Comparison of ENCODE assay signal across 21 cellular contexts in the genomic region with DNA sequence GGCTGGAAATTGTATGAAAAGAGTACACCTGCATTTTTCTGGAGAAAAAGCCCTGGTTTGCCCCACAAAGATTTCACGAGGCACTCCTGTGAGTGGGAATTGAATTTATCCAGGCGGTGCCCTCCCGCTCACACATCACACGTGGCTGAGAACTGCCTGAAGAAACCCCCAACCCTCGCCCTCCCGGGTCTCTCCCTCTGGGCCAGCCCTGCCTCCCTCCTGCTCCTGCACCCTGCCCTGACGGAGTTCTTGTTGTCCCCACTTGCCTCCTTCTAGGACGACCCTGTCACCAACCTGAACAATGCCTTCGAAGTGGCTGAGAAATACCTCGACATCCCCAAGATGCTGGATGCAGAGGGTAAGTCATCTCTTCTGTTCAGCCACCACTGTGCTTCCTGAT. TPM values are rescaled to one million over a fixed set of nuclear protein-coding genes. Genes with fewer than 3 reads are reported as not detected.
A peak's percentile ranks its signal among the peaks of the same experiment; 100 is the strongest.
DNase-seq lines count a peak whose midpoint lies in the region; ATAC-seq and TF ChIP-seq lines count a peak whose summit lies in the region.
"Had no signal": no experiment of that assay in that cellular context is flagged by ENCODE, and none has a peak within 500 bp of the region (broad histone marks: within the 10 kb centered on the region; RNA-seq: fewer than 3 reads in every experiment).

No MANE protein-coding gene starts in this region.

- H3K27ac ChIP-seq in heart right ventricle: peak overlapping the region; percentile 70 to 93 (median 84)
- H3K27ac ChIP-seq in esophagus squamous epithelium: peak overlapping the region; percentile 16 to 86 (median 81)
- peak overlapping the region; percentile 80 for H3K27ac ChIP-seq in psoas muscle
- peak overlapping the region; percentile 49 for H3K27ac ChIP-seq in vagina
- peak overlapping the region in 2 of 4 donors; percentile 44 to 66 for H3K27ac ChIP-seq in Peyer's patch

- TF ChIP-seq CTCF in heart right ventricle (IDR thresholded peaks at IDR 0.05) (no peak), esophagus squamous epithelium (IDR thresholded peaks at IDR 0.05) (no peak), psoas muscle (IDR thresholded peaks at IDR 0.05) (no peak), vagina (IDR thresholded peaks at IDR 0.05) (no peak), Peyer's patch (IDR thresholded peaks at IDR 0.05) (no peak)

- intact Hi-C loops in heart right ventricle (cut with DNase I) (loop anchor here in 5 of 10 donors (5.0 kb wide), 4 partner anchors 42 to 62 kb away; partner anchors contain the start of gene ACTN4 (in 2 of the 5)), Right ventricle myocardium superior (cut with DNase I) (loop anchor here (5.0 kb wide), 1 partner anchor 47 kb away; no protein-coding TSS in a partner anchor), esophagus squamous epithelium (cut with DNase I) (loop anchor here (10.0 kb wide), 1 partner anchor 64 kb away; the partner anchor contains the start of gene ACTN4), psoas muscle (cut with DNase I) (no loop called here), vagina (cut with DNase I) (no loop called here)

- ATAC-seq in heart right ventricle (no peak), Right ventricle myocardium superior (ENCODE audit: poor library complexity) (no peak), psoas muscle (no peak), GM19397 (IDR thresholded peaks at IDR 0.05; ENCODE audit: unreplicated experiment) (no peak)
- ATAC-seq: activated naive CD8-positive, alpha-beta T cell treated with anti-CD3 and anti-CD28 coated beads, Interleukin-2, amount 50 U/mL, for 24 hours; activated T-cell treated with anti-CD3 and anti-CD28 coated beads, Interleukin-2, amount 50 U/mL, for 4 hours; K562; stimulated activated memory B cell treated with anti-CD40 and anti-IgM and Interleukin-4, amounts not matched to agents 10 μg/mL and 1 μg/mL and 100 μg/mL, for 72 hours had no signal

- H3K27me3 ChIP-seq in heart right ventricle (no peaks in the 10 kb centered on the region), esophagus squamous epithelium (no peaks in the 10 kb centered on the region), psoas muscle (ENCODE audit: insufficient read depth in 3 of 3, low read length in 2 of 3) (no peaks in the 10 kb centered on the region), vagina (no peaks in the 10 kb centered on the region), Peyer's patch (no peaks in the 10 kb centered on the region)

- H3K4me3 ChIP-seq in heart right ventricle (no peak overlapping the region), esophagus squamous epithelium (no peak overlapping the region), psoas muscle (no peak overlapping the region), vagina (no peak overlapping the region), Peyer's patch (no peak overlapping the region)
- H3K4me3 ChIP-seq: K562 had no signal

- no peaks in the 10 kb centered on the region for H3K9me3 ChIP-seq in heart right ventricle
- H3K9me3 ChIP-seq in esophagus squamous epithelium: no peaks in the 10 kb centered on the region
- H3K9me3 ChIP-seq in psoas muscle: no peaks in the 10 kb centered on the region
- H3K9me3 ChIP-seq in vagina: no peaks in the 10 kb centered on the region
- H3K9me3 ChIP-seq in Peyer's patch: no peaks in the 10 kb centered on the region

- peaks cover 0 to 100% (median 70%) of the 10 kb centered on the region in 9 donors for H3K36me3 ChIP-seq in heart right ventricle
- H3K36me3 ChIP-seq in esophagus squamous epithelium: peaks cover 56 to 100% (median 75%) of the 10 kb centered on the region in 3 donors
- peaks cover 5 to 83% of the 10 kb centered on the region in 2 donors for H3K36me3 ChIP-seq in psoas muscle (ENCODE audit: insufficient read depth in 1 of 2, low read depth in 1 of 2)
- H3K36me3 ChIP-seq in vagina: peaks cover 2 to 77% of the 10 kb centered on the region in 2 donors
- H3K36me3 ChIP-seq in Peyer's patch: peaks cover 0 to 100% (median 0%) of the 10 kb centered on the region in 3 donors

- no peak for TF ChIP-seq POLR2A in esophagus squamous epithelium (IDR thresholded peaks at IDR 0.05)
- TF ChIP-seq POLR2A in vagina (IDR thresholded peaks at IDR 0.05): no peak
- TF ChIP-seq POLR2A in Peyer's patch (IDR thresholded peaks at IDR 0.05): no peak

- H3K4me1 ChIP-seq in heart right ventricle (peaks cover 86 to 100% (median 100%) of the 10 kb centered on the region in 9 donors), esophagus squamous epithelium (peaks cover 33 to 94% (median 67%) of the 10 kb centered on the region in 3 donors), psoas muscle (peaks cover 77% of the 10 kb centered on the region), vagina (peaks cover 67% of the 10 kb centered on the region), Peyer's patch (peaks cover 0 to 58% (median 0%) of the 10 kb centered on the region in 4 donors)

- DNase-seq in heart right ventricle (no peak), Right ventricle myocardium superior (no peak), esophagus squamous epithelium (lab: John Stamatoyannopoulos, UW) (no peak), psoas muscle (no peak), vagina (ENCODE audit: extremely low spot score in 2 of 2) (no peak), HuH-7 (ENCODE audit: low spot score) (no peak), Peyer's patch (no peak)
- DNase-seq: ACHN; activated CD4-positive, alpha-beta T cell treated with anti-CD3 and anti-CD28 coated beads for 4 hours; activated naive CD8-positive, alpha-beta T cell treated with anti-CD3 and anti-CD28 coated beads, Interleukin-2, amount 50 U/mL, for 24 hours; activated T-cell treated with anti-CD3 and anti-CD28 coated beads, Interleukin-2, amount 50 U/mL, for 4 hours; CD4-positive, alpha-beta memory T cell; HCEC 1CT; hypothalamus; NCI-H1092; NCI-H82; T-helper 2 cell had no signal

- 76 to 79% methylated on average over 10 of the region's 10 CpGs for WGBS in heart right ventricle, 2 donors
- WGBS in esophagus squamous epithelium, 2 donors: 82 to 83% methylated on average over 6 to 10 of the region's 10 CpGs
- WGBS in psoas muscle, 3 donors: 85 to 93% (median 90%) methylated on average over 10 of the region's 10 CpGs

RNA-seq across cellular contexts. Expression of gene CAPN12, which starts 35.2 kb away (rescaled TPM):
- total RNA-seq in heart right ventricle (1 to 10 TPM in 2 of 10 donors, under 1 TPM in 8; 0.15 to 1.5 (median 0.59) TPM), Right ventricle myocardium superior (not detected), esophagus squamous epithelium (1 to 10 TPM; 1.5 to 4.2 (median 1.8) TPM), psoas muscle (under 1 TPM; 0.32 to 0.64 (median 0.52) TPM), vagina (9.6 TPM), Peyer's patch (10 to 100 TPM in 1 of 4 donors, 1 to 10 TPM in 3; 5.8 to 56.8 (median 6.4) TPM)
- polyA plus RNA-seq in heart right ventricle (1 to 10 TPM; 1.1 to 3.6 TPM), psoas muscle (under 1 TPM; 0.27 to 0.35 (median 0.34) TPM)
- total RNA-seq: Daoy had no signal

Comparison
In these comparisons a context has a peak if more than half of its experiments do, and no peak if none do; other contexts are left out.
1. intact Hi-C loops: an anchor here in Right ventricle myocardium superior (5.0 kb wide) and esophagus squamous epithelium (10.0 kb wide); none called in psoas muscle and vagina.